Comparison of ENCODE assay signal across 16 cellular contexts in the genomic region with DNA sequence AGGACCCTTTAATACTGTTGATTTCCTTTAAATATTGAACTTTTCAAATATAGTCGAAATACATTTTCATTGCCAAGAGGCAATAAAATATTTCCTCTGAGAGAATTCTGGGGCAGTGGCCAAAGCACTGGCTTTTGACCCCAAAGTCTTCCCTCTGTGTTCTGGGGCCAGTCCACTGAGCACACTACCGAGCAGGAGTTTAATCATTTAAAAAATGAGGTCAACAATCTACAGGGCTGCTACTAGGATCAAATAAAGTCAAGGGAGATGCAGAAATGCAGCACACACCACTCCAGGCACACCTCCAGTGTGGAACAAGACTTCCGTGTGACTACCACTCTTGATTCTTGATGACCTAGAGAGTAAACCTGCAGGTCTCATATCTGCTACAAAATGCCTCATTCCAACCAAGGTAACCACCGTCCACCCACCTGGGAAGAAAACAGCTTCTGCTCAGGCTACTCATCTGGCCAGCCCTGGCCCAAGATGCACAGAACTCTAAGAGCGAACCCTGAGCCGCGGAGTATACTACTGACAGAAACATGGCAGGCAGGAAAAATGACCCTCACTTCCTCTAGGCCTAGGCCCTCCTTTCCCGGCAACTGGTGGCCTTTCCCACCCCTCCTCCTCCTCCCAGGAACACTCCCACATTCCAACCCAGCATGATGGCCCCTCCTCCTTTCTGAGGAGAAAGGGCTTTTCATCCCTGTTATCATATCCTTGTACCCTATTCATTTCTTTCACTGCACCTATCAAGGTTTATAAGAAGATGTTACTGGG.
DNase-seq lines count a peak whose midpoint lies in the region; ATAC-seq and TF ChIP-seq lines count a peak whose summit lies in the region.
"Had no signal": no experiment of that assay in that cellular context is flagged by ENCODE, and none has a peak within 500 bp of the region (broad histone marks: within the 10 kb centered on the region; RNA-seq: fewer than 3 reads in every experiment).

No MANE protein-coding gene starts in this region.

- no peak for DNase-seq in natural killer cell
- no peak for DNase-seq in natural killer cell treated with Interleukin-12 subunit alpha and Interleukin-12 subunit beta and Interleukin-15 and Interleukin-18, amount 100 ng/mL, for 72 hours (ENCODE audit: low spot score)
- DNase-seq in esophagus muscularis mucosa (ENCODE audit: extremely low spot score) = peak; percentile 55
- no peak for DNase-seq in upper lobe of right lung
- DNase-seq in hippocampal formation (lab: John Stamatoyannopoulos, UW) = no peak
- no peak for DNase-seq in NCI-H1436 treated with DMSO at 0.1 percent for 48 hours (lab: John Stamatoyannopoulos, UW)
- DNase-seq: activated CD4-positive, alpha-beta T cell treated with anti-CD3 and anti-CD28 coated beads for 36 hours; activated T-cell treated with anti-CD3 and anti-CD28 coated beads, Interleukin-2, amount 50 U/mL, for 72 hours; aorta; KG1; NCI-H187; NCI-H524 treated with DMSO at 0.1 percent for 48 hours; Peyer's patch had no signal

- H3K9me3 Mint-ChIP-seq in natural killer cell = peaks cover 0 to 3% of the 10 kb centered on the region in 2 donors
- H3K9me3 Mint-ChIP-seq in natural killer cell treated with Interleukin-12 subunit alpha and Interleukin-12 subunit beta and Interleukin-15 and Interleukin-18, amount 100 ng/mL, for 72 hours = peaks cover 4% of the 10 kb centered on the region

- H3K4me3 ChIP-seq in esophagus muscularis mucosa = no peak overlapping the region
- no peak overlapping the region for H3K4me3 ChIP-seq in mesodermal cell (ENCODE audit: extremely low read depth, insufficient read depth, low read length, poor library complexity, severe bottlenecking)
- H3K4me3 ChIP-seq in upper lobe of right lung = no peak overlapping the region
- H3K4me3 ChIP-seq: A549, Peyer's patch had no signal

- no peak for TF ChIP-seq POLR2A in esophagus muscularis mucosa (IDR thresholded peaks at IDR 0.05; ENCODE audit: low read depth)

- H3K27me3 Mint-ChIP-seq in natural killer cell (ENCODE audit: low read depth in 2 of 2) = no peaks in the 10 kb centered on the region
- no peaks in the 10 kb centered on the region for H3K27me3 Mint-ChIP-seq in natural killer cell treated with Interleukin-12 subunit alpha and Interleukin-12 subunit beta and Interleukin-15 and Interleukin-18, amount 100 ng/mL, for 72 hours
- H3K27me3 Mint-ChIP-seq: activated CD4-positive, alpha-beta T cell treated with anti-CD3 and anti-CD28 coated beads for 36 hours had no signal

- H3K4me1 Mint-ChIP-seq in natural killer cell = peaks cover 29 to 31% of the 10 kb centered on the region in 2 donors
- peaks cover 23 to 41% of the 10 kb centered on the region in 2 donors for H3K4me1 Mint-ChIP-seq in natural killer cell treated with Interleukin-12 subunit alpha and Interleukin-12 subunit beta and Interleukin-15 and Interleukin-18, amount 100 ng/mL, for 72 hours (ENCODE audit: low read depth in 2 of 2)

- intact Hi-C loops in natural killer cell (cut with micrococcal nuclease) (no loop called here), esophagus muscularis mucosa (cut with DNase I) (no loop called here), upper lobe of right lung (cut with DNase I) (no loop called here)

- H3K4me1 ChIP-seq in esophagus muscularis mucosa = peaks cover 13 to 49% (median 29%) of the 10 kb centered on the region in 4 donors
- H3K4me1 ChIP-seq in mesodermal cell (ENCODE audit: control insufficient read depth, insufficient read depth, low read length, poor library complexity, severe bottlenecking) = peaks cover 17% of the 10 kb centered on the region
- H3K4me1 ChIP-seq in upper lobe of right lung = peaks cover 24% of the 10 kb centered on the region
- H3K4me1 ChIP-seq: A549 had no signal

- H3K27ac Mint-ChIP-seq in natural killer cell = peak overlapping the region; percentile 11 to 74
- peak overlapping the region in 1 of 2 donors; percentile 72 for H3K27ac Mint-ChIP-seq in natural killer cell treated with Interleukin-12 subunit alpha and Interleukin-12 subunit beta and Interleukin-15 and Interleukin-18, amount 100 ng/mL, for 72 hours
- H3K27ac Mint-ChIP-seq: activated CD4-positive, alpha-beta T cell treated with anti-CD3 and anti-CD28 coated beads for 36 hours had no signal

- H3K4me3 Mint-ChIP-seq in natural killer cell = no peak overlapping the region
- no peak overlapping the region for H3K4me3 Mint-ChIP-seq in natural killer cell treated with Interleukin-12 subunit alpha and Interleukin-12 subunit beta and Interleukin-15 and Interleukin-18, amount 100 ng/mL, for 72 hours
- H3K4me3 Mint-ChIP-seq: activated CD4-positive, alpha-beta T cell treated with anti-CD3 and anti-CD28 coated beads for 36 hours; activated T-cell treated with anti-CD3 and anti-CD28 coated beads, Interleukin-2, amount 50 U/mL, for 72 hours had no signal

- H3K36me3 ChIP-seq in esophagus muscularis mucosa (no peaks in the 10 kb centered on the region), mesodermal cell (ENCODE audit: control insufficient read depth, insufficient read depth, low read length) (no peaks in the 10 kb centered on the region), upper lobe of right lung (no peaks in the 10 kb centered on the region)
- H3K36me3 ChIP-seq: Peyer's patch had no signal

- ATAC-seq in natural killer cell = no peak
- no peak for ATAC-seq in natural killer cell treated with Interleukin-12 subunit alpha and Interleukin-12 subunit beta and Interleukin-15 and Interleukin-18, amount 100 ng/mL, for 72 hours
- peak; percentile 35 for ATAC-seq in upper lobe of right lung
- no peak for ATAC-seq in HG03442 (IDR thresholded peaks at IDR 0.05; ENCODE audit: unreplicated experiment)
- ATAC-seq: A549 had no signal

- WGBS in esophagus muscularis mucosa = 63% methylated on average over 7 of the region's 8 CpGs
- WGBS in mesodermal cell (ENCODE audit: insufficient coverage in 2 of 2), 2 experiments = 85 to 91% methylated on average over 5 to 7 of the region's 8 CpGs

- TF ChIP-seq EP300 in esophagus muscularis mucosa (IDR thresholded peaks at IDR 0.05) = no peak

- H3K27ac ChIP-seq in esophagus muscularis mucosa (replicated peaks in 1 of 4) = no peak overlapping the region
- H3K27ac ChIP-seq in mesodermal cell (ENCODE audit: low read depth, low read length, severe bottlenecking) = peak overlapping the region; percentile 83
- no peak overlapping the region for H3K27ac ChIP-seq in upper lobe of right lung
- H3K27ac ChIP-seq: A549 had no signal

- no peaks in the 10 kb centered on the region for H3K27me3 ChIP-seq in esophagus muscularis mucosa
- no peaks in the 10 kb centered on the region for H3K27me3 ChIP-seq in upper lobe of right lung
- H3K27me3 ChIP-seq: Peyer's patch had no signal

- no peak for TF ChIP-seq CTCF in natural killer cell (IDR thresholded peaks at IDR 0.05)
- TF ChIP-seq CTCF in esophagus muscularis mucosa (IDR thresholded peaks at IDR 0.05) = no peak
- no peak for TF ChIP-seq CTCF in upper lobe of right lung (IDR thresholded peaks at IDR 0.05)

- H3K9me3 ChIP-seq in esophagus muscularis mucosa = peaks cover 0 to 3% (median 0%) of the 10 kb centered on the region in 4 donors
- H3K9me3 ChIP-seq in mesodermal cell (ENCODE audit: control insufficient read depth, low read length) = no peaks in the 10 kb centered on the region
- H3K9me3 ChIP-seq in upper lobe of right lung = no peaks in the 10 kb centered on the region
- H3K9me3 ChIP-seq: Peyer's patch had no signal

- H3K36me3 Mint-ChIP-seq in natural killer cell = peaks cover 7% of the 10 kb centered on the region
- peaks cover 9% of the 10 kb centered on the region for H3K36me3 Mint-ChIP-seq in natural killer cell treated with Interleukin-12 subunit alpha and Interleukin-12 subunit beta and Interleukin-15 and Interleukin-18, amount 100 ng/mL, for 72 hours
